ENCODE assay signal across 28 cellular contexts in the genomic region with DNA sequence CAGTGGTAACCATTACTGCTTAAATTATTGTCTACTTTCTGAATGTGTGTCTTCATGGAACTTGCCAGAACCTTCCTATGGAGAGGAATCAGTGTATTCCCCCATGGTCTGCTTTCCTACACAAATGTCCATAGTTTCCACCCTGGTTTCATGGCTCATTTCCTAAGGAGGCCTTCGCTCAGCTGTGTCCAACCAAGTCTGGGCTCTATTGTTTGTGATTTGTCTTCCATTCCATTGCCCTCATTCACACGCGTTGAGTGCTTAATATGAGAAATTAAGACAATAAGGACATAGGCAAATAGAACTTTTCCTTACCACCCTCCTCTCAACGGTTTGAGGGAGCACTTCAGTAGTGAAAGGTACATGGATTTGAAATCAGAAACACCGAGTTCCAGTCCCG.
"Had no signal": no experiment of that assay in that cellular context is flagged by ENCODE, and none has a peak within 500 bp of the region (broad histone marks: within the 10 kb centered on the region; RNA-seq: fewer than 3 reads in every experiment).

No MANE protein-coding gene starts in this region.

- DNase-seq: Karpas-422, KBM-7, MM.1S, MV-4-11, NCI-H1092, NCI-H146, NCI-H1694, NCI-H187, NCI-H1930, NCI-H2029 treated with DMSO at 0.1 percent for 48 hours, NCI-H2081 treated with DMSO at 0.1 percent for 48 hours, NCI-H2107, NCI-H2171, NCI-H226, NCI-H446 treated with DMSO at 0.1 percent for 48 hours, NCI-H510A, NCI-H524, NCI-H774, OCI-M1, PC-3, Peyer's patch, RPMI8226, SHP77, SIG-M5, SJCRH30, T-cell had no signal

- H3K27me3 ChIP-seq: Peyer's patch, SJCRH30 had no signal

- H3K4me3 ChIP-seq: Peyer's patch, SJCRH30, SK-N-MC had no signal

- H3K36me3 ChIP-seq: Peyer's patch, SJCRH30 had no signal

- H3K27ac ChIP-seq: KMS-11, Peyer's patch, SJCRH30, SK-N-MC had no signal
